ENCODE assay signal across 9 cellular contexts in genomic region chr10:117168135-117168674, GRCh38. TPM values are rescaled to one million over a fixed set of nuclear protein-coding genes. Genes with fewer than 3 reads are reported as not detected.
DNase-seq lines count a peak whose midpoint lies in the region; ATAC-seq, FAIRE-seq and TF ChIP-seq lines count a peak whose summit lies in the region.
"Had no signal": no experiment of that assay in that cellular context is flagged by ENCODE, and none has a peak within 500 bp of the region (broad histone marks: within the 10 kb centered on the region; RNA-seq: fewer than 3 reads in every experiment).

No MANE protein-coding gene starts in this region.

- H3K9me3 ChIP-seq in Karpas-422 (ENCODE audit: low read length) = no peaks in the 10 kb centered on the region
- H3K9me3 ChIP-seq in keratinocyte (ENCODE audit: control insufficient read depth, low read depth, low read length) = no peaks in the 10 kb centered on the region

- no peaks in the 10 kb centered on the region for H3K9me1 ChIP-seq in keratinocyte (ENCODE audit: control insufficient read depth, extremely low read depth, insufficient read depth, low read length)

- H3K4me1 Mint-ChIP-seq in GM23338 (peaks cover 25% of the 10 kb centered on the region), WTC11 (peaks cover 35% of the 10 kb centered on the region)

- H3K4me2 ChIP-seq in GM23338 (peak overlapping the region; percentile 86), Karpas-422 (ENCODE audit: low read depth, low read length, poor library complexity, severe bottlenecking) (no peak overlapping the region), keratinocyte (ENCODE audit: control insufficient read depth, extremely low read depth, insufficient read depth, low read depth, low read length) (peak overlapping the region; percentile 41)

- DNase-seq in GM23338 (ENCODE audit: low spot score) (peak; percentile 84), Karpas-422 (peak; percentile 74), WTC11 (ENCODE audit: low spot score) (peak; percentile 84), bronchial epithelial cell (ENCODE audit: low read depth) (no peak), keratinocyte (ENCODE audit: low read depth, low spot score) (no peak), DMS114 treated with DMSO at 0.1 percent for 48 hours (lab: John Stamatoyannopoulos, UW; ENCODE audit: unreplicated experiment) (no peak)
- DNase-seq in stimulated activated CD4-positive, alpha-beta T cell treated with anti-CD3 and anti-CD28 coated beads, Interleukin-1b, Interleukin-23, amount 100 ng/mL, for 4 hours (ENCODE audit: low read depth in 2 of 2) = peak; percentile 45 to 70

- peak; percentile 83 for TF ChIP-seq CTCF in GM12872 (IDR thresholded peaks at IDR 0.05; ENCODE audit: insufficient read depth, low read depth, low read length)
- TF ChIP-seq CTCF in GM23338 (conservative IDR thresholded peaks at IDR 0.05; ENCODE audit: low read depth in 2 of 2) = peak; percentile 64 to 76
- TF ChIP-seq CTCF in WTC11 (IDR thresholded peaks at IDR 0.05) = peak; percentile 99
- peak; percentile 93 for TF ChIP-seq CTCF in bronchial epithelial cell (IDR thresholded peaks at IDR 0.05; ENCODE audit: insufficient read depth, low read length, severe bottlenecking)
- TF ChIP-seq CTCF in keratinocyte (optimal IDR thresholded peaks at IDR 0.05 in 1 of 3, IDR thresholded peaks at IDR 0.05 in 1 of 3, conservative IDR thresholded peaks at IDR 0.05 in 1 of 3; ENCODE audit: extremely low read depth in 1 of 3, insufficient read depth in 2 of 3, low read length in 3 of 3) = peak; percentile 56 to 95 (median 81)

- H4K20me1 ChIP-seq in GM23338 (replicated peaks; ENCODE audit: insufficient read depth) (peaks cover 12% of the 10 kb centered on the region), Karpas-422 (ENCODE audit: insufficient read depth, low read depth, low read length) (no peaks in the 10 kb centered on the region), keratinocyte (ENCODE audit: control insufficient read depth, extremely low read depth, insufficient read depth, low read length) (peaks cover 3% of the 10 kb centered on the region)

- peak overlapping the region; percentile 88 for H2AFZ ChIP-seq in GM23338
- no peak overlapping the region for H2AFZ ChIP-seq in Karpas-422 (ENCODE audit: low read length)
- peak overlapping the region; percentile 65 for H2AFZ ChIP-seq in keratinocyte (ENCODE audit: control insufficient read depth, low read length)

- H3K4me3 Mint-ChIP-seq in GM23338 (peak overlapping the region; percentile 69), WTC11 (peak overlapping the region; percentile 68)

- H3K27me3 ChIP-seq in GM23338 (ENCODE audit: insufficient read depth) (peaks cover 100% of the 10 kb centered on the region), Karpas-422 (ENCODE audit: low read length) (no peaks in the 10 kb centered on the region), bronchial epithelial cell (ENCODE audit: control insufficient read depth, insufficient read depth, low read length) (peaks cover 69% of the 10 kb centered on the region), keratinocyte (ENCODE audit: control insufficient read depth, extremely low read depth, insufficient read depth, low read length) (peaks cover 91% of the 10 kb centered on the region)

- dilution Hi-C loops in keratinocyte (cut with MboI; ENCODE audit: extremely low pct_ligation_motif_present, low sequenced_read_pairs) = no loop called here

- H3K36me3 ChIP-seq in GM23338 (ENCODE audit: insufficient read depth) (no peaks in the 10 kb centered on the region), Karpas-422 (ENCODE audit: insufficient read depth, low read length) (no peaks in the 10 kb centered on the region), bronchial epithelial cell (ENCODE audit: control insufficient read depth, insufficient read depth, low read length) (no peaks in the 10 kb centered on the region), keratinocyte (ENCODE audit: control insufficient read depth in 2 of 2, extremely low read depth in 1 of 2, insufficient read depth in 2 of 2, low read length in 2 of 2) (no peaks in the 10 kb centered on the region)

- H3K27ac Mint-ChIP-seq in GM23338 (no peak overlapping the region), WTC11 (no peak overlapping the region)

- CTCF ChIA-PET in WTC11 (lab: Charles Lee) = interaction anchor here (0.6 to 5.0 kb wide), 33 partner anchors 10 to 541 kb away, joined by 3 to 72 read pairs (median 5); partner anchors contain the start of gene ENO4

- H3K4me3 ChIP-seq in GM23338 = peak overlapping the region; percentile 63
- no peak overlapping the region for H3K4me3 ChIP-seq in Karpas-422 (ENCODE audit: low read length)
- H3K4me3 ChIP-seq in bronchial epithelial cell (ENCODE audit: low read depth, low read length) = peak overlapping the region; percentile 19
- H3K4me3 ChIP-seq in keratinocyte (ENCODE audit: control insufficient read depth in 2 of 3, extremely low read depth in 1 of 3, insufficient read depth in 2 of 3, low read depth in 1 of 3, low read length in 3 of 3) = no peak overlapping the region

- H3K4me1 ChIP-seq in GM23338 (ENCODE audit: insufficient read depth) (peaks cover 15% of the 10 kb centered on the region), Karpas-422 (ENCODE audit: low read length) (no peaks in the 10 kb centered on the region), keratinocyte (ENCODE audit: control insufficient read depth, extremely low read depth, insufficient read depth, low read length) (peaks cover 10% of the 10 kb centered on the region)

- H3K27ac ChIP-seq in GM23338 (ENCODE audit: low read depth) (no peak overlapping the region), Karpas-422 (ENCODE audit: low read length) (no peak overlapping the region), keratinocyte (ENCODE audit: control insufficient read depth, insufficient read depth, low read length) (no peak overlapping the region)

- H3K36me3 Mint-ChIP-seq in GM23338 (ENCODE audit: low read depth) (no peaks in the 10 kb centered on the region), WTC11 (no peaks in the 10 kb centered on the region)

- H3K9me3 Mint-ChIP-seq in GM23338 = no peaks in the 10 kb centered on the region
- H3K9me3 Mint-ChIP-seq in WTC11 = no peaks in the 10 kb centered on the region

- H3K9me2 ChIP-seq in GM23338 (ENCODE audit: insufficient read depth) = no peaks in the 10 kb centered on the region
- no peaks in the 10 kb centered on the region for H3K9me2 ChIP-seq in Karpas-422 (replicated peaks; ENCODE audit: insufficient read depth, low read length)

- ATAC-seq in GM23338 = peak; percentile 70
- peak; percentile 62 for ATAC-seq in WTC11

- no peak for FAIRE-seq in bronchial epithelial cell (lab: Jason Lieb, UNC)
- FAIRE-seq in keratinocyte (lab: Jason Lieb, UNC) = no peak

- POLR2A ChIA-PET in WTC11 (lab: Charles Lee) = interaction anchor here (0.5 kb wide), 1 partner anchor 28 kb away, joined by 3 read pairs; no protein-coding TSS in a partner anchor

- 0 out of 2 replicates have a peak, but pooled peaks cover 6% of the 10 kb centered on the region for H3F3A ChIP-seq in GM23338 (replicated peaks; ENCODE audit: low read depth)

- H3K27me3 Mint-ChIP-seq in GM23338 (ENCODE audit: insufficient read depth, low read depth, poor library complexity) (peaks cover 98% of the 10 kb centered on the region), WTC11 (ENCODE audit: low read depth) (peaks cover 100% of the 10 kb centered on the region)

- H3K9ac ChIP-seq in Karpas-422 (ENCODE audit: low read length) (no peak overlapping the region), keratinocyte (ENCODE audit: control insufficient read depth, extremely low read depth, insufficient read depth, low read length) (no peak overlapping the region)

- H3K79me2 ChIP-seq in GM23338 (replicated peaks; ENCODE audit: insufficient read depth) (no peaks in the 10 kb centered on the region), Karpas-422 (ENCODE audit: low read length) (no peaks in the 10 kb centered on the region), keratinocyte (ENCODE audit: control insufficient read depth, insufficient read depth, low read length) (no peaks in the 10 kb centered on the region)

TF ChIP-seq in GM23338, 12 proteins besides CTCF, POLR2A, EP300 and RAD21:
- TF ChIP-seq NANOG (IDR thresholded peaks at IDR 0.05; ENCODE audit: borderline replicate concordance) (no peak), EZH2 (IDR thresholded peaks at IDR 0.05; ENCODE audit: low read depth, unreplicated experiment) (peak; percentile 34), JUNB (IDR thresholded peaks at IDR 0.05; ENCODE audit: unreplicated experiment) (no peak)

TF ChIP-seq in WTC11, 78 proteins besides CTCF, POLR2A, EP300 and RAD21 (continues in another document):
- no peak for TF ChIP-seq JUN (CRISPR knock-in tag; IDR thresholded peaks at IDR 0.05)
- TF ChIP-seq MAX (CRISPR knock-in tag; IDR thresholded peaks at IDR 0.05) = peak; percentile 55; the same call in 1 of the 2 replicates

RNA-seq across cellular contexts. Expression of gene KCNK18, which starts 29.1 kb away (rescaled TPM):
- total RNA-seq in GM23338 (2014; rRNA removed; shearing (Covaris generic)) = not detected in 2 replicates
- polyA plus RNA-seq in GM23338 (2016; fragmentation: Nextera tagmentation; extraction: Ambion mirVana) = not detected in 2 replicates
- total RNA-seq in Karpas-422 (2014; rRNA removed; shearing (Covaris generic); ENCODE audit: low replicate concordance) = not detected in 2 replicates
- total RNA-seq in WTC11 (2021) = not detected in 3 replicates
- not detected in 2 replicates for total RNA-seq in bronchial epithelial cell
- polyA plus RNA-seq in keratinocyte = not detected in 3 replicates
- polyA plus RNA-seq in keratinocyte (2011; ENCODE audit: low read depth) = not detected
- polyA plus RNA-seq in keratinocyte (2011; cell fraction: cytosol; rRNA removed) = not detected in 2 replicates
- polyA plus RNA-seq in keratinocyte (2011; cell fraction: nucleus; rRNA removed) = not detected in 2 replicates
- not detected in 2 replicates for polyA plus RNA-seq in keratinocyte (2012; ENCODE audit: low replicate concordance)
- not detected in 3 replicates for polyA minus RNA-seq in keratinocyte
- polyA minus RNA-seq in keratinocyte (2011; cell fraction: cytosol; rRNA and poly(A)+ RNA removed) = not detected
- not detected in 2 replicates for polyA minus RNA-seq in keratinocyte (2011; cell fraction: nucleus; rRNA and poly(A)+ RNA removed)
- total RNA-seq: mononuclear cell had no signal

RNA-seq across cellular contexts. Expression of gene VAX1, which starts 30.1 kb away (rescaled TPM):
- total RNA-seq in GM23338 (2014; rRNA removed; shearing (Covaris generic)) = not detected in 2 replicates
- polyA plus RNA-seq in GM23338 (2016; fragmentation: Nextera tagmentation; extraction: Ambion mirVana) = not detected in 2 replicates
- not detected in 2 replicates for total RNA-seq in Karpas-422 (2014; rRNA removed; shearing (Covaris generic); ENCODE audit: low replicate concordance)
- total RNA-seq in WTC11 (2021) = 0.04 TPM in 1 of 3 replicates, not detected in the others
- total RNA-seq in bronchial epithelial cell = not detected in 2 replicates
- polyA plus RNA-seq in keratinocyte = 0.03 to 0.04 TPM in 2 of 3 replicates, not detected in the other
- polyA plus RNA-seq in keratinocyte (2011; ENCODE audit: low read depth) = not detected
- polyA plus RNA-seq in keratinocyte (2011; cell fraction: cytosol; rRNA removed) = 0.04 TPM in 1 of 2 replicates, not detected in the other
- not detected in 2 replicates for polyA plus RNA-seq in keratinocyte (2011; cell fraction: nucleus; rRNA removed)
- 0.06 TPM in 1 of 2 replicates, not detected in the other for polyA plus RNA-seq in keratinocyte (2012; ENCODE audit: low replicate concordance)
- not detected in 3 replicates for polyA minus RNA-seq in keratinocyte
- not detected for polyA minus RNA-seq in keratinocyte (2011; cell fraction: cytosol; rRNA and poly(A)+ RNA removed)
- polyA minus RNA-seq in keratinocyte (2011; cell fraction: nucleus; rRNA and poly(A)+ RNA removed) = not detected in 2 replicates
- total RNA-seq: mononuclear cell had no signal

Comparison
In these comparisons a context has a peak if more than half of its experiments do, and no peak if none do; other contexts are left out.
1. DNase-seq: peak in GM23338 (single experiment), Karpas-422 (single experiment), WTC11 (single experiment) and stimulated activated CD4-positive, alpha-beta T cell treated with anti-CD3 and anti-CD28 coated beads, Interleukin-1b, Interleukin-23, amount 100 ng/mL, for 4 hours (2 of 2); none in bronchial epithelial cell (single experiment), keratinocyte (single experiment) and DMS114 treated with DMSO at 0.1 percent for 48 hours (single experiment).
2. H3K4me3 ChIP-seq: peak in GM23338 (single experiment) and bronchial epithelial cell (single experiment); none in Karpas-422 (single experiment) and keratinocyte (0 of 3).
3. Peak in every context shown above with its lines, with median percentiles within 50 percentile points of each other: CTCF ChIP-seq.